In genomic region chr10:79905322-79906314, GRCh38 we compare ENCODE assay signal across 8 cellular contexts. TPM values are rescaled to one million over a fixed set of nuclear protein-coding genes. Genes with fewer than 3 reads are reported as not detected.
DNase-seq lines count a peak whose midpoint lies in the region; ATAC-seq, FAIRE-seq and TF ChIP-seq lines count a peak whose summit lies in the region.

No MANE protein-coding gene starts in this region.

- H3K4me3 ChIP-seq in Panc1 (ENCODE audit: low read depth in 2 of 2, low read length in 2 of 2) (peak overlapping the region; percentile 46 to 60), muscle layer of duodenum (ENCODE audit: low read depth in 1 of 2, low read length in 2 of 2) (peak overlapping the region; percentile 69 to 80)

- no TSS peak for BruUV-seq in Panc1 (replicated peaks; lab: Mats Ljungman, UMichigan)

- in situ Hi-C loops in Panc1 (cut with HindIII; ENCODE audit: low pct_unique_long_range_greater_than_20kb, low sequenced_read_pairs): no loop called here

- ATAC-seq in Panc1 (peak; percentile 35; the same call in 1 of the 2 replicates), HG03378 (IDR thresholded peaks at IDR 0.05; ENCODE audit: unreplicated experiment) (no peak)

- intact Hi-C loops in Panc1 (cut with micrococcal nuclease; ENCODE audit: unreplicated experiment): no loop called here

- H3K9me3 ChIP-seq in Panc1 (ENCODE audit: control insufficient read depth, insufficient read depth, low read depth, low read length): no peaks in the 10 kb centered on the region
- H3K9me3 ChIP-seq in muscle layer of duodenum (ENCODE audit: control insufficient read depth in 1 of 2, low read length in 2 of 2): no peaks in the 10 kb centered on the region

- TF ChIP-seq CTCF in Panc1 (IDR thresholded peaks at IDR 0.05): no peak

- no peaks in the 10 kb centered on the region for H3K36me3 ChIP-seq in Panc1 (ENCODE audit: control insufficient read depth, insufficient read depth, low read length)
- H3K36me3 ChIP-seq in muscle layer of duodenum (ENCODE audit: control insufficient read depth in 1 of 2, insufficient read depth in 2 of 2, low read length in 2 of 2): no peaks in the 10 kb centered on the region

- POLR2A ChIA-PET in Panc1 (lab: Charles Lee): no interaction called here

- CTCF ChIA-PET in Panc1 (lab: Charles Lee): no interaction called here

- H3K4me1 ChIP-seq in Panc1 (ENCODE audit: control insufficient read depth, insufficient read depth, low read length) (no peaks in the 10 kb centered on the region), muscle layer of duodenum (ENCODE audit: control insufficient read depth in 1 of 2, insufficient read depth in 2 of 2, low read length in 2 of 2) (peaks cover 0 to 6% of the 10 kb centered on the region in 2 donors)

- no peak overlapping the region for H3K27ac ChIP-seq in Panc1 (ENCODE audit: low read length)
- H3K27ac ChIP-seq in muscle layer of duodenum (ENCODE audit: low read length): no peak overlapping the region

- H3K27me3 ChIP-seq in Panc1 (ENCODE audit: control insufficient read depth, insufficient read depth, low read length) (peaks cover 20% of the 10 kb centered on the region), muscle layer of duodenum (ENCODE audit: low read depth, low read length) (no peaks in the 10 kb centered on the region)

- peak; percentile 84 for FAIRE-seq in GM19239 (lab: Jason Lieb, UNC)
- peak; percentile 45 for FAIRE-seq in endometrium (lab: Jason Lieb, UNC)
- FAIRE-seq in HTR-8/SVneo (lab: Jason Lieb, UNC): no peak

- no peak for DNase-seq in GM19239 (ENCODE audit: insufficient read length, low spot score)
- DNase-seq in Panc1 (ENCODE audit: low read depth, low spot score): no peak
- no peak for DNase-seq in Kasumi-1 (lab: John Stamatoyannopoulos, UW)
- DNase-seq in HTR-8/SVneo (ENCODE audit: insufficient read length, low spot score): no peak
- no peak for DNase-seq in cortex of kidney (lab: John Stamatoyannopoulos, UW)

RNA-seq across cellular contexts. Expression of gene SFTPD, which starts 43.3 kb away (rescaled TPM):
- 0.36 TPM for total RNA-seq in Panc1 (2021; ENCODE audit: unreplicated experiment)
- 0.17 TPM for polyA plus RNA-seq in Panc1 (2012; ENCODE audit: insufficient read length)
